Comparison of ENCODE assay signal across 1 cellular context in genomic region chr1:109823543-109824348, GRCh38.
A peak's percentile ranks its signal among the peaks of the same experiment; 100 is the strongest.
TF ChIP-seq lines count a peak whose summit lies in the region.

No MANE protein-coding gene starts in this region.

TF ChIP-seq in K562, 482 proteins besides CTCF, POLR2A, EP300 and RAD21 (continued from another document and continues in another):
- TF ChIP-seq, protein P1, sequence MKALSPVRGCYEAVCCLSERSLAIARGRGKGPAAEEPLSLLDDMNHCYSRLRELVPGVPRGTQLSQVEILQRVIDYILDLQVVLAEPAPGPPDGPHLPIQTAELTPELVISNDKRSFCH (CRISPR knock-in tag; IDR thresholded peaks at IDR 0.05): no peak; the same call in 1 of the 2 replicates
- TF ChIP-seq, protein P1 (tag; IDR thresholded peaks at IDR 0.05): peak; percentile 81
- TF ChIP-seq BRF2 (IDR thresholded peaks at IDR 0.05; ENCODE audit: borderline replicate concordance, insufficient read depth, insufficient read length): no peak
- TF ChIP-seq RUNX1 (IDR thresholded peaks at IDR 0.05; ENCODE audit: low read depth): no peak
- peak in 1 of 2 experiments; percentile 91; a peak in 2 of 4 replicates for TF ChIP-seq ZNF639 (CRISPR knock-in tag; conservative IDR thresholded peaks at IDR 0.05 in 1 of 2, IDR thresholded peaks at IDR 0.05 in 1 of 2)
- TF ChIP-seq HSF4 (CRISPR knock-in tag; IDR thresholded peaks at IDR 0.05; ENCODE audit: borderline replicate concordance): peak; percentile 69; the same call in 1 of the 2 replicates
- no peak; the same call in none of the 2 replicates for TF ChIP-seq ZNF41 (CRISPR knock-in tag; conservative IDR thresholded peaks at IDR 0.05)
- TF ChIP-seq ZC3H11A (IDR thresholded peaks at IDR 0.05; ENCODE audit: low read depth, low read length): no peak
- TF ChIP-seq CHCHD3 (CRISPR knock-in tag; IDR thresholded peaks at IDR 0.05): peak; percentile 43; the same call in 1 of the 2 replicates
- TF ChIP-seq ATF4 (CRISPR knock-in tag; IDR thresholded peaks at IDR 0.05): peak; percentile 75
- peak; percentile 55; the same call in 1 of the 2 replicates for TF ChIP-seq RB1 (IDR thresholded peaks at IDR 0.05; ENCODE audit: low read depth)
- TF ChIP-seq MTF1 (CRISPR knock-in tag; IDR thresholded peaks at IDR 0.05; ENCODE audit: borderline replicate concordance): no peak
- TF ChIP-seq ZNF780A (CRISPR knock-in tag; IDR thresholded peaks at IDR 0.05): no peak
- TF ChIP-seq DPF2 (IDR thresholded peaks at IDR 0.05): peak; percentile 92
- TF ChIP-seq, protein P2, sequence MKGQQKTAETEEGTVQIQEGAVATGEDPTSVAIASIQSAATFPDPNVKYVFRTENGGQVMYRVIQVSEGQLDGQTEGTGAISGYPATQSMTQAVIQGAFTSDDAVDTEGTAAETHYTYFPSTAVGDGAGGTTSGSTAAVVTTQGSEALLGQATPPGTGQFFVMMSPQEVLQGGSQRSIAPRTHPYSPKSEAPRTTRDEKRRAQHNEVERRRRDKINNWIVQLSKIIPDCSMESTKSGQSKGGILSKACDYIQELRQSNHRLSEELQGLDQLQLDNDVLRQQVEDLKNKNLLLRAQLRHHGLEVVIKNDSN (CRISPR knock-in tag; IDR thresholded peaks at IDR 0.05): no peak
- TF ChIP-seq HDAC1 (IDR thresholded peaks at IDR 0.05): 0 out of 4 replicates have a peak, but pooled peaks of 1 of the 2 experiments have one; percentile 30
- TF ChIP-seq, protein P3, sequence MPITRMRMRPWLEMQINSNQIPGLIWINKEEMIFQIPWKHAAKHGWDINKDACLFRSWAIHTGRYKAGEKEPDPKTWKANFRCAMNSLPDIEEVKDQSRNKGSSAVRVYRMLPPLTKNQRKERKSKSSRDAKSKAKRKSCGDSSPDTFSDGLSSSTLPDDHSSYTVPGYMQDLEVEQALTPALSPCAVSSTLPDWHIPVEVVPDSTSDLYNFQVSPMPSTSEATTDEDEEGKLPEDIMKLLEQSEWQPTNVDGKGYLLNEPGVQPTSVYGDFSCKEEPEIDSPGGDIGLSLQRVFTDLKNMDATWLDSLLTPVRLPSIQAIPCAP (CRISPR knock-in tag; IDR thresholded peaks at IDR 0.05; ENCODE audit: borderline replicate concordance): no peak
- TF ChIP-seq, protein P4, sequence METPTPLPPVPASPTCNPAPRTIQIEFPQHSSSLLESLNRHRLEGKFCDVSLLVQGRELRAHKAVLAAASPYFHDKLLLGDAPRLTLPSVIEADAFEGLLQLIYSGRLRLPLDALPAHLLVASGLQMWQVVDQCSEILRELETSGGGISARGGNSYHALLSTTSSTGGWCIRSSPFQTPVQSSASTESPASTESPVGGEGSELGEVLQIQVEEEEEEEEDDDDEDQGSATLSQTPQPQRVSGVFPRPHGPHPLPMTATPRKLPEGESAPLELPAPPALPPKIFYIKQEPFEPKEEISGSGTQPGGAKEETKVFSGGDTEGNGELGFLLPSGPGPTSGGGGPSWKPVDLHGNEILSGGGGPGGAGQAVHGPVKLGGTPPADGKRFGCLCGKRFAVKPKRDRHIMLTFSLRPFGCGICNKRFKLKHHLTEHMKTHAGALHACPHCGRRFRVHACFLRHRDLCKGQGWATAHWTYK (CRISPR knock-in tag; IDR thresholded peaks at IDR 0.05): peak; percentile 81; the same call in 1 of the 2 replicates
- no peak for TF ChIP-seq KAT8 (IDR thresholded peaks at IDR 0.05; ENCODE audit: low read depth)
- TF ChIP-seq POLR2H (tag; IDR thresholded peaks at IDR 0.05; ENCODE audit: low read depth): no peak
- TF ChIP-seq POU5F1 (IDR thresholded peaks at IDR 0.05; ENCODE audit: borderline replicate concordance, low read depth, low read length, partially characterized antibody): no peak
- TF ChIP-seq NR2C1 (IDR thresholded peaks at IDR 0.05): peak; percentile 84
- peak; percentile 91 for TF ChIP-seq NR2C1 (tag; IDR thresholded peaks at IDR 0.05)
- TF ChIP-seq GABPA (tag; conservative IDR thresholded peaks at IDR 0.05; ENCODE audit: low read depth): peak; percentile 26; the same call in 1 of the 2 replicates
- TF ChIP-seq, protein P5, sequence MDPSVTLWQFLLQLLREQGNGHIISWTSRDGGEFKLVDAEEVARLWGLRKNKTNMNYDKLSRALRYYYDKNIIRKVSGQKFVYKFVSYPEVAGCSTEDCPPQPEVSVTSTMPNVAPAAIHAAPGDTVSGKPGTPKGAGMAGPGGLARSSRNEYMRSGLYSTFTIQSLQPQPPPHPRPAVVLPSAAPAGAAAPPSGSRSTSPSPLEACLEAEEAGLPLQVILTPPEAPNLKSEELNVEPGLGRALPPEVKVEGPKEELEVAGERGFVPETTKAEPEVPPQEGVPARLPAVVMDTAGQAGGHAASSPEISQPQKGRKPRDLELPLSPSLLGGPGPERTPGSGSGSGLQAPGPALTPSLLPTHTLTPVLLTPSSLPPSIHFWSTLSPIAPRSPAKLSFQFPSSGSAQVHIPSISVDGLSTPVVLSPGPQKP (CRISPR knock-in tag; IDR thresholded peaks at IDR 0.05): no peak
- TF ChIP-seq FOXK1 (CRISPR knock-in tag; IDR thresholded peaks at IDR 0.05; ENCODE audit: borderline replicate concordance): peak; percentile 80; the same call in 1 of the 2 replicates
- no peak for TF ChIP-seq PKNOX1 (IDR thresholded peaks at IDR 0.05)
- TF ChIP-seq, protein P6, sequence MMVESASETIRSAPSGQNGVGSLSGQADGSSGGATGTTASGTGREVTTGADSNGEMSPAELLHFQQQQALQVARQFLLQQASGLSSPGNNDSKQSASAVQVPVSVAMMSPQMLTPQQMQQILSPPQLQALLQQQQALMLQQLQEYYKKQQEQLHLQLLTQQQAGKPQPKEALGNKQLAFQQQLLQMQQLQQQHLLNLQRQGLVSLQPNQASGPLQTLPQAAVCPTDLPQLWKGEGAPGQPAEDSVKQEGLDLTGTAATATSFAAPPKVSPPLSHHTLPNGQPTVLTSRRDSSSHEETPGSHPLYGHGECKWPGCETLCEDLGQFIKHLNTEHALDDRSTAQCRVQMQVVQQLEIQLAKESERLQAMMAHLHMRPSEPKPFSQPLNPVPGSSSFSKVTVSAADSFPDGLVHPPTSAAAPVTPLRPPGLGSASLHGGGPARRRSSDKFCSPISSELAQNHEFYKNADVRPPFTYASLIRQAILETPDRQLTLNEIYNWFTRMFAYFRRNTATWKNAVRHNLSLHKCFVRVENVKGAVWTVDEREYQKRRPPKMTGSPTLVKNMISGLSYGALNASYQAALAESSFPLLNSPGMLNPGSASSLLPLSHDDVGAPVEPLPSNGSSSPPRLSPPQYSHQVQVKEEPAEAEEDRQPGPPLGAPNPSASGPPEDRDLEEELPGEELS (CRISPR knock-in tag; IDR thresholded peaks at IDR 0.05; ENCODE audit: borderline replicate concordance): peak; percentile 13; the same call in 1 of the 2 replicates
- peak in 1 of 2 experiments; percentile 62; a peak in 1 of 4 replicates for TF ChIP-seq RCOR1 (IDR thresholded peaks at IDR 0.05; ENCODE audit: borderline replicate concordance in 1 of 2, low read depth in 2 of 2, low read length in 2 of 2)
- TF ChIP-seq ZNF224 (CRISPR knock-in tag; IDR thresholded peaks at IDR 0.05): no peak
- 0 out of 2 replicates have a peak, but pooled peaks have one; percentile 5 for TF ChIP-seq ZNF57 (CRISPR knock-in tag; IDR thresholded peaks at IDR 0.05)
- TF ChIP-seq HDAC8 (tag; IDR thresholded peaks at IDR 0.05): peak; percentile 85
- no peak for TF ChIP-seq PURB (CRISPR knock-in tag; IDR thresholded peaks at IDR 0.05; ENCODE audit: low read depth)
- peak; percentile 88 for TF ChIP-seq DACH1 (IDR thresholded peaks at IDR 0.05; ENCODE audit: partially characterized antibody)
- no peak for TF ChIP-seq STAT5A (IDR thresholded peaks at IDR 0.05; ENCODE audit: borderline replicate concordance, low read length)
- TF ChIP-seq ZNF124 (CRISPR knock-in tag; IDR thresholded peaks at IDR 0.05): no peak
- no peak for TF ChIP-seq JUNB (CRISPR knock-in tag; conservative IDR thresholded peaks at IDR 0.05)
- TF ChIP-seq ZNF592 (IDR thresholded peaks at IDR 0.05): peak; percentile 99
- TF ChIP-seq TEAD2 (tag; IDR thresholded peaks at IDR 0.05): peak; percentile 67; the same call in 1 of the 2 replicates
- no peak for TF ChIP-seq XRCC3 (IDR thresholded peaks at IDR 0.05)
- peak; percentile 36; the same call in 1 of the 2 replicates for TF ChIP-seq THAP12 (CRISPR knock-in tag; IDR thresholded peaks at IDR 0.05)
- TF ChIP-seq BACH1 (tag; IDR thresholded peaks at IDR 0.05): peak; percentile 97
- TF ChIP-seq SMAD4 (CRISPR knock-in tag; conservative IDR thresholded peaks at IDR 0.05): peak; percentile 88
